1 cellular context compared by ENCODE assay signal in genomic region chr2:127174176-127174575, GRCh38.
TF ChIP-seq lines count a peak whose summit lies in the region.

No MANE protein-coding gene starts in this region.

TF ChIP-seq in IMR-90, 13 proteins besides CTCF, POLR2A, EP300 and RAD21:
- TF ChIP-seq SMC3 (IDR thresholded peaks at IDR 0.05; ENCODE audit: low read depth, low read length) (peak; percentile 44; the same call in 1 of the 2 replicates), BHLHE40 (IDR thresholded peaks at IDR 0.05; ENCODE audit: low read depth, low read length) (no peak), MXI1 (IDR thresholded peaks at IDR 0.05; ENCODE audit: borderline replicate concordance, low read depth, low read length) (no peak)
